7 cellular contexts compared by ENCODE assay signal in the genomic region with DNA sequence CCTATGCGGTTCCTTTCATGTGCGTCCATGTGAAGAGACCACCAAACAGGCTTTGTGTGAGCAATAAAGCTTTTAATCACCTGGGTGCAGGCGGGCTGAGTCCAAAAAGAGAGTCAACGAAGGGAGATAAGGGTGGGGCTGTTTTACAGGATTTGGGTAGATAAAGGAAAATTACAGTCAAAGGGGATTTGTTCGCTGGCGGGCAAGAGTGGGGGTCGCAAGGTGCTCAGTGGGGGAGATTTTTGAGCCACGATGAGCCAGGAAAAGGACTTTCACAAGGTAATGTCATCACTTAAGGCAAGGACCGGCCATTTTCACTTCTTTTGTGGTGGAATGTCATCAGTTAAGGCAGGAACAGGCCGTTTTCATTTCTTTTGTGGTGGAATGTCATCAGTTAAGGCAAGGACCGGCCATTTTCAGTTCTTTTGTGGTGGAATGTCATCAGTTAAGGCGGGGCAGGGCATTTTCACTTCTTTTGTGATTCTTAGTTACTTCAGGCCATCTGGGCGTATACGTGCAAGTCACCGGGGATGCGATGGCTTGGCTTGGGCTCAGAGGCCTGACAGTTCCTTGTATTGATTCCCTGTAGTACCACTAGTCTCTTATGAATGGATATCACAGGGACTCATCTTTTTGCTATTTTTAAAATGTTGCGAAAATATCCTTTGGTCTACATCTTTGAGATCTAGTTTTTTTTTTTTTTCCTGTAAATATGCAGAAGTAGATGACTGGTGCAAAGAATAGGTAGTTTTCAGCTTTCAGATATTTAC.
DNase-seq lines count a peak whose midpoint lies in the region; ATAC-seq and TF ChIP-seq lines count a peak whose summit lies in the region.
"Not testable (repeated sequence)": the region's sequence is repeated elsewhere in the genome, so short reads cannot be mapped to it uniquely, and the experiment has no call there.

No MANE protein-coding gene starts in this region.

- H3K36me3 Mint-ChIP-seq in H9 (ENCODE audit: insufficient read depth in 1 of 3, low read depth in 3 of 3): peaks cover 5 to 14% (median 7%) of the 10 kb centered on the region in 3 experiments; a peak in 4 of 7 replicates
- H3K36me3 Mint-ChIP-seq in WTC11: peaks cover 15% of the 10 kb centered on the region
- H3K36me3 Mint-ChIP-seq in endodermal cell (ENCODE audit: low read depth): not testable (repeated sequence)

- CTCF ChIA-PET in WTC11 (lab: Charles Lee): interaction anchor here (1.6 kb wide), 1 partner anchor 371 kb away, joined by 4 read pairs; no protein-coding TSS in a partner anchor

- not testable (repeated sequence) for H3K4me1 ChIP-seq in H9 (ENCODE audit: insufficient read depth, low read length); endodermal cell (ENCODE audit: control insufficient read depth, insufficient read depth, low read length); trophoblast cell (ENCODE audit: control insufficient read depth in 1 of 2, insufficient read depth in 2 of 2, low read length in 2 of 2)
- H3K4me1 ChIP-seq in HUES64 (ENCODE audit: insufficient read depth, low read length) (peaks cover 38% of the 10 kb centered on the region), iPS-20b (ENCODE audit: insufficient read depth, low read length) (peaks cover 22% of the 10 kb centered on the region)

- not testable (repeated sequence) for H3K4ac ChIP-seq in H9 (ENCODE audit: low read depth, low read length)
- H3K4ac ChIP-seq in trophoblast cell (ENCODE audit: low read depth, low read length): peak overlapping the region; percentile 56

- not testable (repeated sequence) for TF ChIP-seq CTCF in H9 (conservative IDR thresholded peaks at IDR 0.05); WTC11 (IDR thresholded peaks at IDR 0.05); endodermal cell (conservative IDR thresholded peaks at IDR 0.05)

- not testable (repeated sequence) for H3K27me3 ChIP-seq in H9 (ENCODE audit: insufficient read depth, low read length); HUES64 (ENCODE audit: insufficient read depth, low read length); endodermal cell (ENCODE audit: control insufficient read depth, insufficient read depth, low read length, poor library complexity, severe bottlenecking); iPS-20b (ENCODE audit: insufficient read depth, low read length); trophoblast cell (ENCODE audit: insufficient read depth, low read length)

- POLR2A ChIA-PET in WTC11 (lab: Charles Lee): not testable (repeated sequence)

- H3K4me2 ChIP-seq in H9 (ENCODE audit: insufficient read depth, insufficient read length, low read length); trophoblast cell (ENCODE audit: low read length): not testable (repeated sequence)

- not testable (repeated sequence) for H3T11ph ChIP-seq in H9 (ENCODE audit: low read length)

- H2BK15ac ChIP-seq in H9 (ENCODE audit: low read depth, low read length): not testable (repeated sequence)

- H3K36me3 ChIP-seq in HUES64 (ENCODE audit: insufficient read depth, low read length); endodermal cell (ENCODE audit: control insufficient read depth, insufficient read depth, low read length); iPS-20b (ENCODE audit: insufficient read depth, low read depth, low read length); trophoblast cell (ENCODE audit: control insufficient read depth in 1 of 2, insufficient read depth in 2 of 2, low read length in 2 of 2): not testable (repeated sequence)

- not testable (repeated sequence) for H4K8ac ChIP-seq in H9 (replicated peaks; ENCODE audit: insufficient read length, low read depth, low read length); trophoblast cell (ENCODE audit: low read depth, low read length)

- not testable (repeated sequence) for H4K5ac ChIP-seq in H9 (ENCODE audit: insufficient read length, low read depth, low read length)

- H3K4me3 Mint-ChIP-seq in H9, WTC11: not testable (repeated sequence)
- peak overlapping the region; percentile 4 for H3K4me3 Mint-ChIP-seq in endodermal cell

- ATAC-seq in WTC11: not testable (repeated sequence)

- H3K9me3 Mint-ChIP-seq in H9 (peaks cover 8 to 15% of the 10 kb centered on the region in 2 experiments), WTC11 (peaks cover 15% of the 10 kb centered on the region), endodermal cell (peaks cover 21% of the 10 kb centered on the region)

- not testable (repeated sequence) for H3K79me2 ChIP-seq in H9 (ENCODE audit: insufficient read depth, low read length); trophoblast cell (ENCODE audit: control insufficient read depth, insufficient read depth, low read length, poor library complexity)

- H2BK12ac ChIP-seq in H9 (ENCODE audit: insufficient read length, low read depth, low read length): not testable (repeated sequence)
- peak overlapping the region; percentile 43 for H2BK12ac ChIP-seq in trophoblast cell (ENCODE audit: low read length)

- H3K23ac ChIP-seq in H9 (ENCODE audit: insufficient read length, low read depth, low read length); trophoblast cell (ENCODE audit: low read length): not testable (repeated sequence)

- not testable (repeated sequence) for H4K20me1 ChIP-seq in H9 (ENCODE audit: control insufficient read depth, insufficient read depth, insufficient read length)

- H3K23me2 ChIP-seq in H9 (ENCODE audit: insufficient read length, low read depth, low read length, poor library complexity, severe bottlenecking): not testable (repeated sequence)

- not testable (repeated sequence) for H2BK120ac ChIP-seq in H9 (ENCODE audit: low read depth, low read length, poor library complexity, severe bottlenecking)
- H2BK120ac ChIP-seq in trophoblast cell (ENCODE audit: insufficient read depth, low read length, poor library complexity): peak overlapping the region; percentile 70

- not testable (repeated sequence) for H3K4me3 ChIP-seq in HUES64 (ENCODE audit: low read length); endodermal cell (ENCODE audit: low read length); trophoblast cell (ENCODE audit: low read depth, low read length)
- 0 out of 2 replicates have a peak overlapping the region, but pooled peaks have one; percentile 1 for H3K4me3 ChIP-seq in iPS-20b (ENCODE audit: low read length)

- H3K27me3 Mint-ChIP-seq in H9 (ENCODE audit: low read depth); WTC11 (ENCODE audit: low read depth); endodermal cell (ENCODE audit: insufficient read depth): not testable (repeated sequence)

- not testable (repeated sequence) for H3K79me1 ChIP-seq in H9 (ENCODE audit: insufficient read depth, low read depth, low read length, poor library complexity, severe bottlenecking)
- peaks cover 26% of the 10 kb centered on the region for H3K79me1 ChIP-seq in trophoblast cell (ENCODE audit: low read length)

- H3K14ac ChIP-seq in H9 (ENCODE audit: insufficient read depth, low read length); trophoblast cell (ENCODE audit: low read length): not testable (repeated sequence)

- H3K27ac Mint-ChIP-seq in H9 (peak overlapping the region; percentile 46 to 90 (median 70); a peak in 5 of 7 replicates), WTC11 (peak overlapping the region; percentile 98), endodermal cell (peak overlapping the region; percentile 95)

- not testable (repeated sequence) for H2AFZ ChIP-seq in H9 (ENCODE audit: low read length); trophoblast cell (ENCODE audit: insufficient read depth, low read length, poor library complexity)

- DNase-seq in ELF-1 (ENCODE audit: low read depth, low spot score) (peak; percentile 88), H9 (peak; percentile 79), WTC11 (ENCODE audit: low spot score) (peak; percentile 32), endodermal cell (peak; percentile 83), trophoblast cell (peak; percentile 87 to 90)

- not testable (repeated sequence) for H3K27ac ChIP-seq in H9 (ENCODE audit: insufficient read length, low read depth, low read length); endodermal cell (ENCODE audit: low read depth, low read length); iPS-20b (ENCODE audit: low read length)
- H3K27ac ChIP-seq in HUES64 (ENCODE audit: low read depth, low read length) (peak overlapping the region; percentile 72; the same call in 1 of the 2 replicates), trophoblast cell (ENCODE audit: low read depth, low read length) (peak overlapping the region; percentile 48)

- not testable (repeated sequence) for H3K9me3 ChIP-seq in H9 (ENCODE audit: control insufficient read depth, low read depth, low read length); HUES64 (ENCODE audit: insufficient read depth, low read depth, low read length); endodermal cell (ENCODE audit: control insufficient read depth, low read length); iPS-20b (ENCODE audit: insufficient read depth, low read depth, low read length); trophoblast cell (ENCODE audit: insufficient read depth, low read depth, low read length)

- H2BK20ac ChIP-seq in H9 (ENCODE audit: low read depth, low read length, poor library complexity, severe bottlenecking): not testable (repeated sequence)

- H3K9ac ChIP-seq in H9 (ENCODE audit: extremely low read depth, insufficient read length, low read length); HUES64 (ENCODE audit: low read depth, low read length); endodermal cell (ENCODE audit: extremely low read depth, low read length, poor library complexity, severe bottlenecking); iPS-20b (ENCODE audit: low read depth, low read length); trophoblast cell (ENCODE audit: low read length): not testable (repeated sequence)

- WGBS in H9 (ENCODE audit: extremely low coverage, insufficient read length, low lambda C conversion rate): no CpG with 5 or more reads among the region's 17 CpGs
- 23% methylated on average over 17 of the region's 17 CpGs for WGBS in HUES64
- 50% methylated on average over 10 to 17 of the region's 17 CpGs for WGBS in endodermal cell (ENCODE audit: insufficient coverage in 1 of 2, insufficient read length in 1 of 2), 2 experiments
- WGBS in trophoblast cell (ENCODE audit: extremely low coverage, insufficient coverage, insufficient read length): no CpG with 5 or more reads among the region's 17 CpGs

- H3K56ac ChIP-seq in H9 (ENCODE audit: insufficient read length, low read depth, low read length): not testable (repeated sequence)

- not testable (repeated sequence) for H4K91ac ChIP-seq in H9 (ENCODE audit: insufficient read length, low read depth, low read length)
- peak overlapping the region; percentile 53 for H4K91ac ChIP-seq in trophoblast cell (ENCODE audit: low read depth, low read length)

- not testable (repeated sequence) for H4K12ac ChIP-seq in trophoblast cell (ENCODE audit: low read depth, low read length)

- not testable (repeated sequence) for H2AK5ac ChIP-seq in H9 (ENCODE audit: insufficient read length, low read length)
- H2AK5ac ChIP-seq in trophoblast cell (ENCODE audit: low read length): peak overlapping the region; percentile 19

- peaks cover 27 to 53% of the 10 kb centered on the region in 2 experiments for H3K4me1 Mint-ChIP-seq in H9
- peaks cover 67% of the 10 kb centered on the region for H3K4me1 Mint-ChIP-seq in WTC11
- peaks cover 36% of the 10 kb centered on the region for H3K4me1 Mint-ChIP-seq in endodermal cell

- H3K18ac ChIP-seq in H9 (ENCODE audit: insufficient read length, low read depth, low read length); trophoblast cell (ENCODE audit: low read length): not testable (repeated sequence)

- H2BK5ac ChIP-seq in H9 (ENCODE audit: insufficient read length, low read length): not testable (repeated sequence)
- peak overlapping the region; percentile 56 for H2BK5ac ChIP-seq in trophoblast cell (ENCODE audit: low read depth, low read length, poor library complexity)

Comparison
In these comparisons a context has a peak if more than half of its experiments do, and no peak if none do; other contexts are left out.
1. DNase-seq: peak in every context shown above with its lines; median percentile 88 in trophoblast cell; 88 in ELF-1; 83 in endodermal cell; 79 in H9; 32 in WTC11.